1 cellular context compared by ENCODE assay signal in the genomic region with DNA sequence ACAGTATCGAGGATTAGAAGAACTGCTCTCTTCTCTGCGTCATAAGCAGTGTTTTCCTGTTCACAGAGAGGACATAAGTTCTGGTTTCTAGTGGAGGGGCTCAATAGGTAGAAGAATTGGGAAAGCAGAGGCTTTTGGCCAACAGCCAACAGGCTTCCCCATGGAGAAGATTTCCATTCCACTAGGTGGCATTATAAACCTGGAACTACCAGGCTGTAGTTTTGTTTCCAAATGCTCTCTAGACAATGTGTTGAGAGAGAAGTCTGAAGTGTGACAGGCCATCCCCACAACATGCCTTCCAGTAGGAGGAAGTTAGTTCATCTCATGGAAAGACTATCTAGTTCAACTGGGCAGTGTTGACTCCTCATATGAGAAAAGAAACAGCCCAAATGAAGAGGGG.
TF ChIP-seq lines count a peak whose summit lies in the region.

No MANE protein-coding gene starts in this region.

TF ChIP-seq in WTC11, 78 proteins besides CTCF, POLR2A, EP300 and RAD21 (continued from another document):
- TF ChIP-seq, protein P1, sequence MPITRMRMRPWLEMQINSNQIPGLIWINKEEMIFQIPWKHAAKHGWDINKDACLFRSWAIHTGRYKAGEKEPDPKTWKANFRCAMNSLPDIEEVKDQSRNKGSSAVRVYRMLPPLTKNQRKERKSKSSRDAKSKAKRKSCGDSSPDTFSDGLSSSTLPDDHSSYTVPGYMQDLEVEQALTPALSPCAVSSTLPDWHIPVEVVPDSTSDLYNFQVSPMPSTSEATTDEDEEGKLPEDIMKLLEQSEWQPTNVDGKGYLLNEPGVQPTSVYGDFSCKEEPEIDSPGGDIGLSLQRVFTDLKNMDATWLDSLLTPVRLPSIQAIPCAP (CRISPR knock-in tag; IDR thresholded peaks at IDR 0.05): no peak
- no peak for TF ChIP-seq CREB1 (CRISPR knock-in tag; IDR thresholded peaks at IDR 0.05)
- TF ChIP-seq, protein P2, sequence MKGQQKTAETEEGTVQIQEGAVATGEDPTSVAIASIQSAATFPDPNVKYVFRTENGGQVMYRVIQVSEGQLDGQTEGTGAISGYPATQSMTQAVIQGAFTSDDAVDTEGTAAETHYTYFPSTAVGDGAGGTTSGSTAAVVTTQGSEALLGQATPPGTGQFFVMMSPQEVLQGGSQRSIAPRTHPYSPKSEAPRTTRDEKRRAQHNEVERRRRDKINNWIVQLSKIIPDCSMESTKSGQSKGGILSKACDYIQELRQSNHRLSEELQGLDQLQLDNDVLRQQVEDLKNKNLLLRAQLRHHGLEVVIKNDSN (CRISPR knock-in tag; IDR thresholded peaks at IDR 0.05): no peak
- TF ChIP-seq, protein P3, sequence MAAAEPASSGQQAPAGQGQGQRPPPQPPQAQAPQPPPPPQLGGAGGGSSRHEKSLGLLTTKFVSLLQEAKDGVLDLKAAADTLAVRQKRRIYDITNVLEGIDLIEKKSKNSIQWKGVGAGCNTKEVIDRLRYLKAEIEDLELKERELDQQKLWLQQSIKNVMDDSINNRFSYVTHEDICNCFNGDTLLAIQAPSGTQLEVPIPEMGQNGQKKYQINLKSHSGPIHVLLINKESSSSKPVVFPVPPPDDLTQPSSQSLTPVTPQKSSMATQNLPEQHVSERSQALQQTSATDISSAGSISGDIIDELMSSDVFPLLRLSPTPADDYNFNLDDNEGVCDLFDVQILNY (CRISPR knock-in tag; IDR thresholded peaks at IDR 0.05): no peak
- no peak for TF ChIP-seq RELA (CRISPR knock-in tag; IDR thresholded peaks at IDR 0.05; ENCODE audit: borderline replicate concordance)
- no peak for TF ChIP-seq JUN (CRISPR knock-in tag; IDR thresholded peaks at IDR 0.05)
- TF ChIP-seq EMX1 (CRISPR knock-in tag; IDR thresholded peaks at IDR 0.05): no peak
- TF ChIP-seq, protein P4, sequence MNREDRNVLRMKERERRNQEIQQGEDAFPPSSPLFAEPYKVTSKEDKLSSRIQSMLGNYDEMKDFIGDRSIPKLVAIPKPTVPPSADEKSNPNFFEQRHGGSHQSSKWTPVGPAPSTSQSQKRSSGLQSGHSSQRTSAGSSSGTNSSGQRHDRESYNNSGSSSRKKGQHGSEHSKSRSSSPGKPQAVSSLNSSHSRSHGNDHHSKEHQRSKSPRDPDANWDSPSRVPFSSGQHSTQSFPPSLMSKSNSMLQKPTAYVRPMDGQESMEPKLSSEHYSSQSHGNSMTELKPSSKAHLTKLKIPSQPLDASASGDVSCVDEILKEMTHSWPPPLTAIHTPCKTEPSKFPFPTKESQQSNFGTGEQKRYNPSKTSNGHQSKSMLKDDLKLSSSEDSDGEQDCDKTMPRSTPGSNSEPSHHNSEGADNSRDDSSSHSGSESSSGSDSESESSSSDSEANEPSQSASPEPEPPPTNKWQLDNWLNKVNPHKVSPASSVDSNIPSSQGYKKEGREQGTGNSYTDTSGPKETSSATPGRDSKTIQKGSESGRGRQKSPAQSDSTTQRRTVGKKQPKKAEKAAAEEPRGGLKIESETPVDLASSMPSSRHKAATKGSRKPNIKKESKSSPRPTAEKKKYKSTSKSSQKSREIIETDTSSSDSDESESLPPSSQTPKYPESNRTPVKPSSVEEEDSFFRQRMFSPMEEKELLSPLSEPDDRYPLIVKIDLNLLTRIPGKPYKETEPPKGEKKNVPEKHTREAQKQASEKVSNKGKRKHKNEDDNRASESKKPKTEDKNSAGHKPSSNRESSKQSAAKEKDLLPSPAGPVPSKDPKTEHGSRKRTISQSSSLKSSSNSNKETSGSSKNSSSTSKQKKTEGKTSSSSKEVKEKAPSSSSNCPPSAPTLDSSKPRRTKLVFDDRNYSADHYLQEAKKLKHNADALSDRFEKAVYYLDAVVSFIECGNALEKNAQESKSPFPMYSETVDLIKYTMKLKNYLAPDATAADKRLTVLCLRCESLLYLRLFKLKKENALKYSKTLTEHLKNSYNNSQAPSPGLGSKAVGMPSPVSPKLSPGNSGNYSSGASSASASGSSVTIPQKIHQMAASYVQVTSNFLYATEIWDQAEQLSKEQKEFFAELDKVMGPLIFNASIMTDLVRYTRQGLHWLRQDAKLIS (CRISPR knock-in tag; IDR thresholded peaks at IDR 0.05; ENCODE audit: borderline replicate concordance): no peak
- no peak for TF ChIP-seq FOXJ3 (CRISPR knock-in tag; IDR thresholded peaks at IDR 0.05; ENCODE audit: borderline replicate concordance)
- TF ChIP-seq IRF2 (CRISPR knock-in tag; IDR thresholded peaks at IDR 0.05; ENCODE audit: borderline replicate concordance, low read depth): no peak
- TF ChIP-seq, protein P5, sequence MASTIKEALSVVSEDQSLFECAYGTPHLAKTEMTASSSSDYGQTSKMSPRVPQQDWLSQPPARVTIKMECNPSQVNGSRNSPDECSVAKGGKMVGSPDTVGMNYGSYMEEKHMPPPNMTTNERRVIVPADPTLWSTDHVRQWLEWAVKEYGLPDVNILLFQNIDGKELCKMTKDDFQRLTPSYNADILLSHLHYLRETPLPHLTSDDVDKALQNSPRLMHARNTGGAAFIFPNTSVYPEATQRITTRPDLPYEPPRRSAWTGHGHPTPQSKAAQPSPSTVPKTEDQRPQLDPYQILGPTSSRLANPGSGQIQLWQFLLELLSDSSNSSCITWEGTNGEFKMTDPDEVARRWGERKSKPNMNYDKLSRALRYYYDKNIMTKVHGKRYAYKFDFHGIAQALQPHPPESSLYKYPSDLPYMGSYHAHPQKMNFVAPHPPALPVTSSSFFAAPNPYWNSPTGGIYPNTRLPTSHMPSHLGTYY (CRISPR knock-in tag; IDR thresholded peaks at IDR 0.05): no peak
- no peak for TF ChIP-seq GRHL2 (CRISPR knock-in tag; IDR thresholded peaks at IDR 0.05; ENCODE audit: insufficient replicate concordance, severe bottlenecking)
- TF ChIP-seq, protein P6, sequence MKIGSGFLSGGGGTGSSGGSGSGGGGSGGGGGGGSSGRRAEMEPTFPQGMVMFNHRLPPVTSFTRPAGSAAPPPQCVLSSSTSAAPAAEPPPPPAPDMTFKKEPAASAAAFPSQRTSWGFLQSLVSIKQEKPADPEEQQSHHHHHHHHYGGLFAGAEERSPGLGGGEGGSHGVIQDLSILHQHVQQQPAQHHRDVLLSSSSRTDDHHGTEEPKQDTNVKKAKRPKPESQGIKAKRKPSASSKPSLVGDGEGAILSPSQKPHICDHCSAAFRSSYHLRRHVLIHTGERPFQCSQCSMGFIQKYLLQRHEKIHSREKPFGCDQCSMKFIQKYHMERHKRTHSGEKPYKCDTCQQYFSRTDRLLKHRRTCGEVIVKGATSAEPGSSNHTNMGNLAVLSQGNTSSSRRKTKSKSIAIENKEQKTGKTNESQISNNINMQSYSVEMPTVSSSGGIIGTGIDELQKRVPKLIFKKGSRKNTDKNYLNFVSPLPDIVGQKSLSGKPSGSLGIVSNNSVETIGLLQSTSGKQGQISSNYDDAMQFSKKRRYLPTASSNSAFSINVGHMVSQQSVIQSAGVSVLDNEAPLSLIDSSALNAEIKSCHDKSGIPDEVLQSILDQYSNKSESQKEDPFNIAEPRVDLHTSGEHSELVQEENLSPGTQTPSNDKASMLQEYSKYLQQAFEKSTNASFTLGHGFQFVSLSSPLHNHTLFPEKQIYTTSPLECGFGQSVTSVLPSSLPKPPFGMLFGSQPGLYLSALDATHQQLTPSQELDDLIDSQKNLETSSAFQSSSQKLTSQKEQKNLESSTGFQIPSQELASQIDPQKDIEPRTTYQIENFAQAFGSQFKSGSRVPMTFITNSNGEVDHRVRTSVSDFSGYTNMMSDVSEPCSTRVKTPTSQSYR (CRISPR knock-in tag; IDR thresholded peaks at IDR 0.05): no peak
- TF ChIP-seq, protein P7, sequence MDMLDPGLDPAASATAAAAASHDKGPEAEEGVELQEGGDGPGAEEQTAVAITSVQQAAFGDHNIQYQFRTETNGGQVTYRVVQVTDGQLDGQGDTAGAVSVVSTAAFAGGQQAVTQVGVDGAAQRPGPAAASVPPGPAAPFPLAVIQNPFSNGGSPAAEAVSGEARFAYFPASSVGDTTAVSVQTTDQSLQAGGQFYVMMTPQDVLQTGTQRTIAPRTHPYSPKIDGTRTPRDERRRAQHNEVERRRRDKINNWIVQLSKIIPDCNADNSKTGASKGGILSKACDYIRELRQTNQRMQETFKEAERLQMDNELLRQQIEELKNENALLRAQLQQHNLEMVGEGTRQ (CRISPR knock-in tag; IDR thresholded peaks at IDR 0.05): no peak
TF ChIP-seq in WTC11: peak in this region for 0.
